Comparison of ENCODE assay signal across 8 cellular contexts in genomic region chr19:42281175-42282035, GRCh38. TPM values are rescaled to one million over a fixed set of nuclear protein-coding genes. Genes with fewer than 3 reads are reported as not detected.
DNase-seq lines count a peak whose midpoint lies in the region; ATAC-seq and TF ChIP-seq lines count a peak whose summit lies in the region.

No MANE protein-coding gene starts in this region.

- no peaks in the 10 kb centered on the region for H3K9me3 ChIP-seq in sigmoid colon

- H3K27ac ChIP-seq in sigmoid colon, result peak overlapping the region; percentile 94 to 99 (median 96)

- in situ Hi-C loops in astrocyte of the cerebellum (cut with HindIII; ENCODE audit: low sequenced_read_pairs), result no loop called here

- ATAC-seq in HG02852 (IDR thresholded peaks at IDR 0.05; ENCODE audit: unreplicated experiment) (no peak), HG03460 (IDR thresholded peaks at IDR 0.05; ENCODE audit: unreplicated experiment) (no peak)

- intact Hi-C loops in sigmoid colon (cut with DNase I), result loop anchor here (2.0 kb wide), 1 partner anchor 27 kb away; the partner anchor contains the start of gene ERF

- H3K4me1 ChIP-seq in sigmoid colon, result peaks cover 0 to 89% (median 79%) of the 10 kb centered on the region in 4 donors

- TF ChIP-seq CTCF in astrocyte of the cerebellum (IDR thresholded peaks at IDR 0.05; ENCODE audit: low read depth, low read length, missing control alignments) (no peak), sigmoid colon (IDR thresholded peaks at IDR 0.05) (no peak)

- no peaks in the 10 kb centered on the region for H3K36me3 ChIP-seq in sigmoid colon

- no peak for TF ChIP-seq POLR2A in sigmoid colon (IDR thresholded peaks at IDR 0.05)

- 11 to 14% methylated on average over 26 of the region's 26 CpGs for WGBS in sigmoid colon, 2 donors

- TF ChIP-seq EP300 in sigmoid colon (IDR thresholded peaks at IDR 0.05), result no peak

- H3K27me3 ChIP-seq in sigmoid colon, result no peaks in the 10 kb centered on the region

- peak; percentile 46 for DNase-seq in activated CD4-positive, alpha-beta T cell treated with anti-CD3 and anti-CD28 coated beads for 48 hours
- DNase-seq in activated CD4-positive, alpha-beta T cell treated with anti-CD3 and anti-CD28 coated beads for 4 hours, result no peak
- DNase-seq in NCI-H345 treated with DMSO at 0.1 percent for 48 hours (lab: John Stamatoyannopoulos, UW; ENCODE audit: unreplicated experiment), result peak; percentile 30
- DNase-seq in astrocyte of the cerebellum (ENCODE audit: low read depth), result no peak
- peak; percentile 85 for DNase-seq in sigmoid colon

- H3K4me3 ChIP-seq in astrocyte of the cerebellum (ENCODE audit: low read depth, low read length) (peak overlapping the region; percentile 75), iPS-11a (ENCODE audit: low read depth, low read length) (peak overlapping the region; percentile 20), sigmoid colon (peak overlapping the region; percentile 66 to 80 (median 73))

RNA-seq across cellular contexts. Expression of gene CIC, which starts 12.4 kb away (rescaled TPM):
- total RNA-seq in sigmoid colon, result 10 to 100 TPM; 16.0 to 31.3 (median 24.9) TPM
- 10 to 100 TPM in 2 of 3 donors, 1 to 10 TPM in 1; 8.4 to 42.1 (median 17.3) TPM for polyA plus RNA-seq in sigmoid colon

RNA-seq across cellular contexts. Expression of gene PRR19, which starts 20.5 kb away (rescaled TPM):
- total RNA-seq in sigmoid colon, result not detected
- polyA plus RNA-seq in sigmoid colon, result under 1 TPM in 2 of 3 donors, not detected in 1; 0.69 to 0.79 TPM

RNA-seq across cellular contexts. Expression of gene PAFAH1B3, which starts 21.0 kb away (rescaled TPM):
- total RNA-seq in sigmoid colon, result 1 to 10 TPM; 5.6 to 8.6 (median 6.0) TPM
- polyA plus RNA-seq in sigmoid colon, result 10 to 100 TPM; 27.0 to 44.3 (median 27.7) TPM

RNA-seq across cellular contexts. Expression of gene ERF, which starts 26.5 kb away (rescaled TPM):
- 10 to 100 TPM; 18.9 to 39.3 (median 25.6) TPM for total RNA-seq in sigmoid colon
- polyA plus RNA-seq in sigmoid colon, result 10 to 100 TPM; 18.6 to 42.8 (median 23.6) TPM

RNA-seq across cellular contexts. Expression of gene TMEM145, which starts 31.7 kb away (rescaled TPM):
- 1 to 10 TPM in 1 of 4 donors, under 1 TPM in 2, not detected in 1; 0.54 to 4.4 (median 0.71) TPM for total RNA-seq in sigmoid colon
- under 1 TPM in 1 of 3 donors, not detected in 2; 0.58 TPM for polyA plus RNA-seq in sigmoid colon

Comparison
In these comparisons a context has a peak if more than half of its experiments do, and no peak if none do; other contexts are left out.
1. DNase-seq: peak in activated CD4-positive, alpha-beta T cell treated with anti-CD3 and anti-CD28 coated beads for 48 hours (single experiment), NCI-H345 treated with DMSO at 0.1 percent for 48 hours (single experiment) and sigmoid colon (single experiment); none in activated CD4-positive, alpha-beta T cell treated with anti-CD3 and anti-CD28 coated beads for 4 hours (0 of 2) and astrocyte of the cerebellum (single experiment).
2. H3K4me3 ChIP-seq: peak in every context shown above with its lines; median percentile 75 in astrocyte of the cerebellum; 73 in sigmoid colon; 20 in iPS-11a.